Comparison of ENCODE assay signal across 8 cellular contexts in genomic region chr2:237322564-237322963, GRCh38.
DNase-seq lines count a peak whose midpoint lies in the region; ATAC-seq and TF ChIP-seq lines count a peak whose summit lies in the region.
"Had no signal": no experiment of that assay in that cellular context is flagged by ENCODE, and none has a peak within 500 bp of the region (broad histone marks: within the 10 kb centered on the region; RNA-seq: fewer than 3 reads in every experiment).

No MANE protein-coding gene starts in this region.

- no peak overlapping the region for H3K4me2 ChIP-seq in OCI-LY3 (ENCODE audit: low read length)

- H3K4me3 ChIP-seq in GM12875 (ENCODE audit: low read depth, low read length), result no peak overlapping the region
- no peak overlapping the region for H3K4me3 ChIP-seq in OCI-LY3 (ENCODE audit: low read length)
- no peak overlapping the region for H3K4me3 ChIP-seq in fibroblast of villous mesenchyme (ENCODE audit: low read depth, low read length)

- no peak overlapping the region for H3K27ac ChIP-seq in OCI-LY3 (ENCODE audit: low read length)

- H3K9ac ChIP-seq in OCI-LY3 (ENCODE audit: low read length), result no peak overlapping the region

- no peaks in the 10 kb centered on the region for H3K36me3 ChIP-seq in OCI-LY3 (replicated peaks; ENCODE audit: low read depth, low read length)

- H3K79me2 ChIP-seq in OCI-LY3 (ENCODE audit: low read length), result no peaks in the 10 kb centered on the region

- no peak overlapping the region for H2AFZ ChIP-seq in OCI-LY3 (ENCODE audit: low read depth, low read length)

- no peaks in the 10 kb centered on the region for H3K9me3 ChIP-seq in OCI-LY3 (ENCODE audit: insufficient read depth, low read length)

- TF ChIP-seq CTCF in GM12875 (IDR thresholded peaks at IDR 0.05; ENCODE audit: borderline replicate concordance, insufficient read depth, low read depth, low read length) (peak; percentile 60), OCI-LY3 (IDR thresholded peaks at IDR 0.05; ENCODE audit: low read depth, low read length) (peak; percentile 21; the same call in 1 of the 2 replicates), fibroblast of villous mesenchyme (IDR thresholded peaks at IDR 0.05; ENCODE audit: insufficient read depth, low read depth, low read length) (peak; percentile 37)

- no peak for ATAC-seq in GM21717 (IDR thresholded peaks at IDR 0.05; ENCODE audit: unreplicated experiment)

- peaks cover 12% of the 10 kb centered on the region for H3K27me3 ChIP-seq in OCI-LY3 (ENCODE audit: low read depth, low read length)

- no peaks in the 10 kb centered on the region for H3K4me1 ChIP-seq in OCI-LY3 (ENCODE audit: low read length)

- H4K20me1 ChIP-seq in OCI-LY3 (ENCODE audit: insufficient read depth, low read length), result no peaks in the 10 kb centered on the region

- DNase-seq in fibroblast of villous mesenchyme (ENCODE audit: low read depth) (no peak), NCI-H1694 treated with DMSO at 0.1 percent for 48 hours (lab: John Stamatoyannopoulos, UW) (no peak), NCI-H2107 (lab: John Stamatoyannopoulos, UW) (no peak)
- peak; percentile 44 for DNase-seq in stimulated activated CD8-positive, alpha-beta memory T cell treated with anti-CD3 and anti-CD28 coated beads, Interleukin-4, amount 100 ng/mL, for 48 hours
- DNase-seq: NCI-H226 had no signal
